ENCODE assay signal across 23 cellular contexts in the genomic region with DNA sequence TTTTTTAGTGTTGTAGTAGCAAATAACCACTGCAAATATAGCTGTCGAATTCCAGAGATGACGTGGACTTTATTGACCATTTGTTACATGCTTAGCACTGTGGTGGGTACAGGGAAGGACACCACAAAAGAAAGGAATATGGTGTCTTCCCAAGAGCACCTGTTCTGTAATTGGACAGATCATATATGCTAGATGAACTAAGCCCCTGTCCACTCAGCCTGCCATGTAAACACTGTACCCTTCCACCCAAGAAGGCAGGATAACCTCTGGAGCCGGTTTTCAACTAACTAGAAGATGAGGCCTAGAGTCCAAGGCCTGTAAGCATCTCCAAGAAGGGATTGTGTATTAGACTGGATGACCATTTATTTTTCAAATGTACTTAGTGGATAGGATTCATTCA.
"Had no signal": no experiment of that assay in that cellular context is flagged by ENCODE, and none has a peak within 500 bp of the region (broad histone marks: within the 10 kb centered on the region; RNA-seq: fewer than 3 reads in every experiment).

No MANE protein-coding gene starts in this region.

- ATAC-seq: activated CD8-positive, alpha-beta memory T cell treated with anti-CD3 and anti-CD28 coated beads, Interleukin-2, amount 10 ng/mL, durations not matched to agents 7 days and 5 days; esophagus mucosa; gastrocnemius medialis; left lobe of liver; psoas muscle; right cardiac atrium; stimulated activated memory B cell treated with anti-CD40 and anti-IgM and Interleukin-4, amounts not matched to agents 10 μg/mL and 1 μg/mL and 100 μg/mL, for 72 hours had no signal

- H3K4me3 Mint-ChIP-seq: activated CD8-positive, alpha-beta memory T cell treated with anti-CD3 and anti-CD28 coated beads, Interleukin-2, amount 10 ng/mL, durations not matched to agents 7 days and 5 days; neural progenitor cell; stimulated activated memory B cell treated with anti-CD40 and anti-IgM and Interleukin-4, amounts not matched to agents 10 μg/mL and 1 μg/mL and 100 μg/mL, for 72 hours had no signal

- H3K27ac ChIP-seq: adrenal gland, gastrocnemius medialis, neural progenitor cell, psoas muscle, thoracic aorta, upper lobe of left lung had no signal

- DNase-seq: activated CD4-positive, alpha-beta T cell treated with anti-CD3 and anti-CD28 coated beads, Interleukin-2, amount 50 U/mL, for 1 hour; activated CD4-positive, CD25-positive, alpha-beta regulatory T cell; activated CD8-positive, alpha-beta memory T cell treated with anti-CD3 and anti-CD28 coated beads, Interleukin-2, amount 10 ng/mL, durations not matched to agents 7 days and 5 days; activated gamma-delta T cell; activated T-cell treated with anti-CD3 and anti-CD28 coated beads, Interleukin-2, amount 50 U/mL, for 1 hour; adrenal gland; effector CD8-positive, alpha-beta T cell; gastrocnemius medialis; head of caudate nucleus; kidney; psoas muscle; right cardiac atrium; SK-N-SH; small intestine; stimulated activated CD4-positive, alpha-beta T cell treated with anti-CD3 and anti-CD28 coated beads, Interleukin-4, amount 100 ng/mL, for 24 hours; T-helper 1 cell; T1000; upper lobe of left lung had no signal

- H3K9me3 Mint-ChIP-seq: neural progenitor cell; stimulated activated memory B cell treated with anti-CD40 and anti-IgM and Interleukin-4, amounts not matched to agents 10 μg/mL and 1 μg/mL and 100 μg/mL, for 72 hours had no signal

- H3K4me1 ChIP-seq: adrenal gland, gastrocnemius medialis, neural progenitor cell, psoas muscle had no signal

- H3K27me3 ChIP-seq: adrenal gland, gastrocnemius medialis, neural progenitor cell, upper lobe of left lung had no signal

- H3K9me3 ChIP-seq: adrenal gland, gastrocnemius medialis, psoas muscle, SK-N-SH, thoracic aorta, upper lobe of left lung had no signal

- H3K4me1 Mint-ChIP-seq: neural progenitor cell; stimulated activated memory B cell treated with anti-CD40 and anti-IgM and Interleukin-4, amounts not matched to agents 10 μg/mL and 1 μg/mL and 100 μg/mL, for 72 hours had no signal

- H3K4me3 ChIP-seq: adrenal gland, gastrocnemius medialis, neural progenitor cell, psoas muscle, thoracic aorta, upper lobe of left lung had no signal

- H3K27me3 Mint-ChIP-seq: activated CD8-positive, alpha-beta memory T cell treated with anti-CD3 and anti-CD28 coated beads, Interleukin-2, amount 10 ng/mL, durations not matched to agents 7 days and 5 days; stimulated activated memory B cell treated with anti-CD40 and anti-IgM and Interleukin-4, amounts not matched to agents 10 μg/mL and 1 μg/mL and 100 μg/mL, for 72 hours had no signal

- H3K27ac Mint-ChIP-seq: activated CD8-positive, alpha-beta memory T cell treated with anti-CD3 and anti-CD28 coated beads, Interleukin-2, amount 10 ng/mL, durations not matched to agents 7 days and 5 days; neural progenitor cell had no signal
